9 cellular contexts compared by ENCODE assay signal in genomic region chr1:201501812-201502510, GRCh38. TPM values are rescaled to one million over a fixed set of nuclear protein-coding genes. Genes with fewer than 3 reads are reported as not detected.
DNase-seq lines count a peak whose midpoint lies in the region; TF ChIP-seq lines count a peak whose summit lies in the region.
"Had no signal": no experiment of that assay in that cellular context is flagged by ENCODE, and none has a peak within 500 bp of the region (broad histone marks: within the 10 kb centered on the region; RNA-seq: fewer than 3 reads in every experiment).

No MANE protein-coding gene starts in this region.

- 93% methylated on average over 6 of the region's 10 CpGs for WGBS in mesenchymal stem cell
- 65 to 72% methylated on average over 9 to 10 of the region's 10 CpGs for WGBS in tibial nerve, 2 donors

- H3K9me3 ChIP-seq in WERI-Rb-1 (ENCODE audit: severe bottlenecking) (no peaks in the 10 kb centered on the region), mesenchymal stem cell (ENCODE audit: control insufficient read depth, low read length) (no peaks in the 10 kb centered on the region), tibial nerve (no peaks in the 10 kb centered on the region)

- H2BK15ac ChIP-seq in mesenchymal stem cell (ENCODE audit: low read depth, poor library complexity, severe bottlenecking), result no peak overlapping the region

- no peak overlapping the region for H2AFZ ChIP-seq in mesenchymal stem cell (ENCODE audit: low read depth, low read length)
- H2AFZ ChIP-seq: GM23338 had no signal

- no peak overlapping the region for H3K4me2 ChIP-seq in mesenchymal stem cell (ENCODE audit: low read length, poor library complexity, severe bottlenecking)
- H3K4me2 ChIP-seq: GM23338 had no signal

- H3K27me3 ChIP-seq in WERI-Rb-1 (ENCODE audit: insufficient read depth, low read depth, severe bottlenecking), result no peaks in the 10 kb centered on the region
- no peaks in the 10 kb centered on the region for H3K27me3 ChIP-seq in mesenchymal stem cell (ENCODE audit: control insufficient read depth in 1 of 2, insufficient read depth in 1 of 2, low read length in 2 of 2)
- no peaks in the 10 kb centered on the region for H3K27me3 ChIP-seq in tibial nerve

- H3K14ac ChIP-seq in mesenchymal stem cell (ENCODE audit: low read length in 2 of 2), result peak overlapping the region in 1 of 2 experiments; percentile 68

- no peaks in the 10 kb centered on the region for H3K79me1 ChIP-seq in mesenchymal stem cell (replicated peaks; ENCODE audit: low read length, poor library complexity, severe bottlenecking)

- no peak overlapping the region for H4K8ac ChIP-seq in mesenchymal stem cell (ENCODE audit: low read length)

- no peak overlapping the region for H4K91ac ChIP-seq in mesenchymal stem cell (ENCODE audit: low read length)

- TF ChIP-seq EP300 in tibial nerve (IDR thresholded peaks at IDR 0.05), result no peak

- no peak for TF ChIP-seq POLR2A in tibial nerve (IDR thresholded peaks at IDR 0.05)

- H3K4me1 ChIP-seq in mesenchymal stem cell (ENCODE audit: control insufficient read depth, insufficient read depth, low read depth, low read length) (peaks cover 20% of the 10 kb centered on the region), tibial nerve (peaks cover 3 to 92% (median 61%) of the 10 kb centered on the region in 4 donors)

- H2BK5ac ChIP-seq in mesenchymal stem cell (ENCODE audit: low read depth, low read length, poor library complexity, severe bottlenecking), result no peak overlapping the region

- H3K4ac ChIP-seq in mesenchymal stem cell (ENCODE audit: low read depth in 1 of 2, low read length in 2 of 2), result no peak overlapping the region

- peak overlapping the region; percentile 7 for H2AK5ac ChIP-seq in mesenchymal stem cell (ENCODE audit: low read length, severe bottlenecking)

- H3K23ac ChIP-seq in mesenchymal stem cell (ENCODE audit: low read length in 2 of 2), result no peak overlapping the region

- no peak overlapping the region for H3K9ac ChIP-seq in mesenchymal stem cell (ENCODE audit: low read length)

- no peak overlapping the region for H3K4me3 ChIP-seq in WERI-Rb-1 (ENCODE audit: low read depth, low read length)
- no peak overlapping the region for H3K4me3 ChIP-seq in mesenchymal stem cell (ENCODE audit: insufficient read depth in 1 of 2, low read depth in 1 of 2, low read length in 2 of 2)
- H3K4me3 ChIP-seq in tibial nerve, result peak overlapping the region in 3 of 4 donors; percentile 2 to 87 (median 13)
- H3K4me3 ChIP-seq: GM23338 had no signal

- DNase-seq in NCI-H146 treated with DMSO at 0.1 percent for 48 hours (lab: John Stamatoyannopoulos, UW; ENCODE audit: unreplicated experiment) (peak; percentile 55), WERI-Rb-1 (peak; percentile 99), mesenchymal stem cell (no peak), tibial nerve (ENCODE audit: low spot score in 2 of 2) (no peak), NCI-H524 treated with DMSO at 0.1 percent for 48 hours (lab: John Stamatoyannopoulos, UW) (no peak), CD1c-positive myeloid dendritic cell (ENCODE audit: extremely low spot score) (no peak)
- DNase-seq in stimulated activated CD4-positive, alpha-beta T cell treated with anti-CD3 and anti-CD28 coated beads, Interleukin-4, amount 100 ng/mL, for 24 hours, result no peak
- DNase-seq: activated T-cell treated with anti-CD3 and anti-CD28 coated beads, Interleukin-2, amount 50 U/mL, for 24 hours had no signal

- H2BK120ac ChIP-seq in mesenchymal stem cell (ENCODE audit: low read depth, low read length), result no peak overlapping the region

- peak overlapping the region; percentile 8 for H3K27ac ChIP-seq in WERI-Rb-1
- peak overlapping the region; percentile 4 for H3K27ac ChIP-seq in mesenchymal stem cell (ENCODE audit: low read length, poor library complexity, severe bottlenecking)
- H3K27ac ChIP-seq in tibial nerve, result peak overlapping the region; percentile 88 to 98 (median 92)

- peak overlapping the region in 1 of 2 experiments; percentile 82 for H2BK12ac ChIP-seq in mesenchymal stem cell (ENCODE audit: low read length in 2 of 2)

- peak overlapping the region in 1 of 2 experiments; percentile 88 for H3K18ac ChIP-seq in mesenchymal stem cell (ENCODE audit: low read depth in 1 of 2, low read length in 2 of 2)

- no peaks in the 10 kb centered on the region for H3K36me3 ChIP-seq in WERI-Rb-1
- peaks cover 0 to 4% of the 10 kb centered on the region in 2 experiments for H3K36me3 ChIP-seq in mesenchymal stem cell (ENCODE audit: control insufficient read depth in 1 of 2, insufficient read depth in 2 of 2, low read depth in 1 of 2, low read length in 2 of 2)
- no peaks in the 10 kb centered on the region for H3K36me3 ChIP-seq in tibial nerve

- TF ChIP-seq CTCF in WERI-Rb-1 (IDR thresholded peaks at IDR 0.05; ENCODE audit: low read depth, low read length) (no peak), tibial nerve (IDR thresholded peaks at IDR 0.05) (no peak)

RNA-seq across cellular contexts. Expression of gene CSRP1, which starts 5.0 kb away (rescaled TPM):
- 86.6 TPM for polyA plus RNA-seq in mesenchymal stem cell (2013, experiment 1 of 2)
- polyA plus RNA-seq in mesenchymal stem cell (2013, experiment 2 of 2), result 85.7 TPM
- total RNA-seq in tibial nerve, result 1,000 to 10,000 TPM in 3 of 4 donors, 100 to 1,000 TPM in 1; 548 to 1,751 (median 1,444) TPM

RNA-seq across cellular contexts. Expression of gene PHLDA3, which starts 33.0 kb away (rescaled TPM):
- 42.7 TPM for polyA plus RNA-seq in mesenchymal stem cell (2013, experiment 1 of 2)
- 42.7 TPM for polyA plus RNA-seq in mesenchymal stem cell (2013, experiment 2 of 2)
- 100 to 1,000 TPM; 243 to 301 (median 271) TPM for total RNA-seq in tibial nerve

RNA-seq across cellular contexts. Expression of gene NAV1, which starts 37.0 kb away (rescaled TPM):
- polyA plus RNA-seq in mesenchymal stem cell (2013, experiment 1 of 2), result 51.4 TPM
- 45.4 TPM for polyA plus RNA-seq in mesenchymal stem cell (2013, experiment 2 of 2)
- total RNA-seq in tibial nerve, result 10 to 100 TPM; 22.9 to 49.2 (median 34.2) TPM

Comparison
In these comparisons a context has a peak if more than half of its experiments do, and no peak if none do; other contexts are left out.
1. DNase-seq: peak in NCI-H146 treated with DMSO at 0.1 percent for 48 hours (single experiment) and WERI-Rb-1 (single experiment); none in mesenchymal stem cell (single experiment), tibial nerve (0 of 2), NCI-H524 treated with DMSO at 0.1 percent for 48 hours (single experiment), stimulated activated CD4-positive, alpha-beta T cell treated with anti-CD3 and anti-CD28 coated beads, Interleukin-4, amount 100 ng/mL, for 24 hours (single experiment) and CD1c-positive myeloid dendritic cell (single experiment).
2. H3K27ac ChIP-seq: peak in every context shown above with its lines; median percentile 92 in tibial nerve; 8 in WERI-Rb-1; 4 in mesenchymal stem cell.
3. H3K4me3 ChIP-seq: peak in tibial nerve (3 of 4); none in WERI-Rb-1 (single experiment) and mesenchymal stem cell (0 of 2).